ENCODE assay signal across 26 cellular contexts in genomic region chr5:122413722-122414121, GRCh38.
DNase-seq lines count a peak whose midpoint lies in the region; ATAC-seq and TF ChIP-seq lines count a peak whose summit lies in the region.
"Had no signal": no experiment of that assay in that cellular context is flagged by ENCODE, and none has a peak within 500 bp of the region (broad histone marks: within the 10 kb centered on the region; RNA-seq: fewer than 3 reads in every experiment).

No MANE protein-coding gene starts in this region.

- H3K4me3 ChIP-seq in foreskin fibroblast (ENCODE audit: low read depth in 1 of 2, low read length in 2 of 2): no peak overlapping the region
- H3K4me3 ChIP-seq: breast epithelium, Peyer's patch, transverse colon had no signal

- no peak for TF ChIP-seq CTCF in foreskin fibroblast (IDR thresholded peaks at IDR 0.05; ENCODE audit: low read depth, low read length)

- peak; percentile 42 for ATAC-seq in GM18511 (IDR thresholded peaks at IDR 0.05; ENCODE audit: unreplicated experiment)
- peak; percentile 33 for ATAC-seq in GM21529 (IDR thresholded peaks at IDR 0.05; ENCODE audit: unreplicated experiment)
- ATAC-seq in HG02870 (IDR thresholded peaks at IDR 0.05; ENCODE audit: unreplicated experiment): peak; percentile 42
- ATAC-seq in HG03521 (IDR thresholded peaks at IDR 0.05; ENCODE audit: unreplicated experiment): no peak
- ATAC-seq: left cardiac atrium had no signal

- DNase-seq in NCI-H69 (lab: John Stamatoyannopoulos, UW) (peak; percentile 34), NCI-H1436 treated with DMSO at 0.1 percent for 48 hours (lab: John Stamatoyannopoulos, UW) (no peak), foreskin fibroblast (no peak), NCI-H2107 (lab: John Stamatoyannopoulos, UW) (no peak)
- DNase-seq: activated CD4-positive, alpha-beta T cell treated with anti-CD3 and anti-CD28 coated beads, Interleukin-2, amount 10 ng/mL, durations not matched to agents 24 days and 14 days; activated effector memory CD4-positive, alpha-beta T cell treated with Interleukin-2 at 50 U/mL for 16 hours; activated T-cell treated with anti-CD3 and anti-CD28 coated beads, Interleukin-2, amount 50 U/mL, for 1 hour; anterior cingulate cortex; CD4-positive, alpha-beta T cell; DMS79 treated with DMSO at 0.1 percent for 48 hours; GF-D8; HCEC 1CT; hypothalamus; immature natural killer cell; left cardiac atrium; mammary epithelial cell; NCI-H748 treated with DMSO at 0.1 percent for 48 hours; Peyer's patch; SHP77 treated with DMSO at 0.1 percent for 48 hours; stimulated activated CD4-positive, alpha-beta T cell treated with anti-CD3 and anti-CD28 coated beads, Interleukin-4, amount 100 ng/mL, for 24 hours; transverse colon had no signal
